Comparison of ENCODE assay signal across 1 cellular context in the genomic region with DNA sequence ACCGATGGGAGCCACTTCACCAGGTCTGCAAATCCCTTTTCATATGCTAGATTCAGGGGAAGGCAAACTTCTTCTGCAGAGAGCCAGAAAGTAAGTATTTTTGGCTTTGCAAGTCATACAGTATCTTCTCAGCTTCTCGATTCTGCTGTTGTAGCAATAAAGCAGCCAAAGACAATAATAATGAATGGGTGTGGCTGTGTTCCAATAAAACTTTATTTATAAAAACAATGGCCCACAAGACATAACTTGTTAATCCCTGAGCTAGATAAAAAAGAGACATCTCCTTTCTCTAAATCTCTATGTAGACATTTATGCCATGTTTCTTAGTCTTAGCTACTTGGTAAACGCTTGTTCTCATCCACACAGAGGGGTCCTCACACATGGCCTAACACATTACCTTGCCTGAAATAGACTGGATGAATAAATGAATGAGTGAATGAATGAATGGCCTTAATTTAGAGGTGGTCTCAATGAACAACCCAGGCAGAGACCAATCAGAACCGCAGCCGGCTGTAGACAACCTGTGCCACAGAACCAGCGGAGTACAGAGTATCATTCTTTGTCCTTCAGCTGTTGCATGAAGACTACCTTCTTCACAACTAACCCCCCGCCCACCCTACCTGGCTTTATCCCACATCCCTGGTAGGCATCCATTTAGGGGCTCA.
TF ChIP-seq lines count a peak whose summit lies in the region.

No MANE protein-coding gene starts in this region.

TF ChIP-seq in HCT116, 20 proteins besides CTCF, POLR2A, EP300 and RAD21:
- TF ChIP-seq SP1 (IDR thresholded peaks at IDR 0.05; ENCODE audit: low read depth) (no peak), ELF1 (IDR thresholded peaks at IDR 0.05; ENCODE audit: borderline replicate concordance, low read depth) (no peak), EZH2 (IDR thresholded peaks at IDR 0.05) (no peak), FOSL1 (IDR thresholded peaks at IDR 0.05; ENCODE audit: low read depth) (no peak), CEBPB (IDR thresholded peaks at IDR 0.05; ENCODE audit: low read depth) (no peak), EGR1 (IDR thresholded peaks at IDR 0.05; ENCODE audit: low read depth) (no peak), ZNF274 (IDR thresholded peaks at IDR 0.05; ENCODE audit: low read depth, low read length) (no peak), POLR2AphosphoS5 (IDR thresholded peaks at IDR 0.05; ENCODE audit: low read depth, low read length) (no peak)
- TF ChIP-seq, protein P1, sequence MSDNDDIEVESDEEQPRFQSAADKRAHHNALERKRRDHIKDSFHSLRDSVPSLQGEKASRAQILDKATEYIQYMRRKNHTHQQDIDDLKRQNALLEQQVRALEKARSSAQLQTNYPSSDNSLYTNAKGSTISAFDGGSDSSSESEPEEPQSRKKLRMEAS (IDR thresholded peaks at IDR 0.05) = no peak
